Comparison of ENCODE assay signal across 8 cellular contexts in the genomic region with DNA sequence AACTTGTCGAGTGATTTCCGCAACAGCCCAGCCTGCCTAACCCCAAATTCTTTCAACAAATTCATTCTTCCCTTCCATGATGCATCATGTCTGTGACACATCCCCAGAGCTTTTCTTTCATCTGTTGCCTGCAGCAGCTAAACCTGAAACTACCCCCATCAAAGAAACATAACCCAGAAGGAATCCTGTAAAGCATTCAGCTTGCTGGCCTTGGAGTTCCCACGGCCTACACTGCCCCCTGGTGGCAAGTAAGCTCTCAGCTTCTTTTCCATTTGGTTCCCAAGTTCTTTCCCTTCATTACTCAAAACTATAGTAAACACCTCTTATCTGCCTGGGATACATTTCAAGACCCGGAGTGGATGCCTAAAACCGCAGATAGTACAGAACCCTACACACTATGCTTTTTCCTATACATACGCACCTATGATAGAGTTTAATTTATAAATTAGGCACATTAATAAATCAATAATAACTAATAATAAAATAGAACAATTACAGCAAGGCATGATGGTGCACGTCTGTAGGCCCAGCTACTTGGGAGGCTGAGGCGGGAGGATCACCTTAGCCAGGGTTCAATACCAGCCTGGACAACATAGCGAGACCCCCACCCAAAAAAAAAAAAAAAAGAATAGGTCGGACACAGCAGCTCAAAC. TPM values are rescaled to one million over a fixed set of nuclear protein-coding genes. Genes with fewer than 3 reads are reported as not detected.
A peak's percentile ranks its signal among the peaks of the same experiment; 100 is the strongest.
DNase-seq lines count a peak whose midpoint lies in the region; ATAC-seq and TF ChIP-seq lines count a peak whose summit lies in the region.

No MANE protein-coding gene starts in this region.

- POLR2A ChIA-PET in BJ (lab: Charles Lee), result interaction anchor here (0.7 to 1.1 kb wide), 2 partner anchors 71 to 73 kb away, joined by 3 to 6 read pairs; no protein-coding TSS in a partner anchor

- H3K4me3 Mint-ChIP-seq in HFFc6, result peak overlapping the region; percentile 27

- intact Hi-C loops in lower lobe of right lung (cut with DNase I), result loop anchor here (5.0 kb wide), 1 partner anchor 72 kb away; no protein-coding TSS in a partner anchor

- H3K27me3 Mint-ChIP-seq in HFFc6 (ENCODE audit: insufficient read depth), result no peaks in the 10 kb centered on the region; the same call in 1 of the 2 replicates

- TF ChIP-seq CTCF in BJ (IDR thresholded peaks at IDR 0.05; ENCODE audit: insufficient read depth, low read depth, low read length), result peak; percentile 89
- TF ChIP-seq CTCF in HFFc6 (IDR thresholded peaks at IDR 0.05), result peak; percentile 98
- TF ChIP-seq CTCF in lower lobe of right lung (IDR thresholded peaks at IDR 0.05), result peak; percentile 93

- H3K4me1 ChIP-seq in lower lobe of right lung, result peaks cover 19% of the 10 kb centered on the region

- H3K27me3 ChIP-seq in BJ (ENCODE audit: control insufficient read depth, insufficient read depth, low read length), result no peaks in the 10 kb centered on the region
- no peaks in the 10 kb centered on the region for H3K27me3 ChIP-seq in lower lobe of right lung (ENCODE audit: low read depth)

- no peaks in the 10 kb centered on the region for H3K9me3 ChIP-seq in lower lobe of right lung

- no peak overlapping the region for H3K27ac ChIP-seq in lower lobe of right lung

- DNase-seq in BJ (ENCODE audit: low read depth) (no peak), HFFc6 (peak; percentile 94), NCI-H748 (lab: John Stamatoyannopoulos, UW; ENCODE audit: unreplicated experiment) (peak; percentile 83), dermis microvascular lymphatic vessel endothelial cell (ENCODE audit: low read depth in 2 of 2) (peak; percentile 74 to 81), lower lobe of right lung (peak; percentile 77)
- peak; percentile 54 to 77 for DNase-seq in activated CD4-positive, alpha-beta T cell treated with anti-CD3 and anti-CD28 coated beads, Interleukin-2, amount 50 U/mL, for 24 hours (ENCODE audit: low read depth in 1 of 2, low spot score in 1 of 2)
- peak; percentile 76 for DNase-seq in stimulated activated CD8-positive, alpha-beta memory T cell treated with anti-CD3 and anti-CD28 coated beads, Interleukin-12 subunit alpha, Interleukin-12 subunit beta, amount 100 ng/mL, for 1 hour (ENCODE audit: low read depth)

- H3K36me3 Mint-ChIP-seq in HFFc6 (ENCODE audit: low read depth), result peaks cover 9% of the 10 kb centered on the region; the same call in 1 of the 2 replicates

- peaks cover 20% of the 10 kb centered on the region for H3K4me1 Mint-ChIP-seq in HFFc6 (ENCODE audit: low read depth)

- no peaks in the 10 kb centered on the region for H3K9me3 Mint-ChIP-seq in HFFc6

- peaks cover 3% of the 10 kb centered on the region; the same call in 1 of the 2 replicates for H3K36me3 ChIP-seq in BJ (ENCODE audit: control insufficient read depth, insufficient read depth, low read length)
- H3K36me3 ChIP-seq in lower lobe of right lung, result peaks cover 7% of the 10 kb centered on the region

- CTCF ChIA-PET in BJ (lab: Yijun Ruan, JAX), result interaction anchor here (0.6 to 7.8 kb wide), 27 partner anchors 9 to 725 kb away, joined by 3 to 214 read pairs (median 5); partner anchors contain the start of genes IRGQ, LYPD3, PHLDB3 and ZNF575

- H3K4me3 ChIP-seq in BJ (ENCODE audit: low read depth, low read length) (no peak overlapping the region), lower lobe of right lung (no peak overlapping the region)

- peak overlapping the region; percentile 76 for H3K27ac Mint-ChIP-seq in HFFc6

- ATAC-seq in lower lobe of right lung (peak; percentile 84 to 89), HG03175 (IDR thresholded peaks at IDR 0.05; ENCODE audit: unreplicated experiment) (no peak)

RNA-seq across cellular contexts. Expression of gene ETHE1, which starts 7.4 kb away (rescaled TPM):
- polyA plus RNA-seq in BJ (2011; rRNA removed), result 188 and 261 TPM in 2 replicates
- 107 and 192 TPM in 2 replicates for polyA minus RNA-seq in BJ (2011; rRNA and poly(A)+ RNA removed)
- total RNA-seq in HFFc6 (2021; fragmentation: NEBNext Ultra II Directional; extraction: Animal tissue kit (Norgen Biotek cat#: 25700)), result 100 to 1,000 TPM in 4 of 6 experiments, 10 to 100 TPM in 2; 81.3 to 125 (median 107) TPM
- total RNA-seq in dermis microvascular lymphatic vessel endothelial cell (85.6 and 187 TPM in 2 replicates), lower lobe of right lung (47.4 TPM)

RNA-seq across cellular contexts. Expression of gene ZNF575, which starts 13.4 kb away (rescaled TPM):
- polyA plus RNA-seq in BJ (2011; rRNA removed), result 0.09 and 0.33 TPM in 2 replicates
- 0.72 TPM in 1 of 2 replicates, not detected in the other for polyA minus RNA-seq in BJ (2011; rRNA and poly(A)+ RNA removed)
- total RNA-seq in HFFc6 (2021; fragmentation: NEBNext Ultra II Directional; extraction: Animal tissue kit (Norgen Biotek cat#: 25700)), result 1 to 10 TPM; 1.6 to 2.9 (median 2.3) TPM
- total RNA-seq in dermis microvascular lymphatic vessel endothelial cell (under 0.01 and 0.13 TPM in 2 replicates), lower lobe of right lung (2.8 TPM)

RNA-seq across cellular contexts. Expression of gene PHLDB3, which starts 15.0 kb away (rescaled TPM):
- 4.0 and 5.3 TPM in 2 replicates for polyA plus RNA-seq in BJ (2011; rRNA removed)
- 2.5 and 3.6 TPM in 2 replicates for polyA minus RNA-seq in BJ (2011; rRNA and poly(A)+ RNA removed)
- 10 to 100 TPM in 4 of 6 experiments, 1 to 10 TPM in 2; 7.5 to 12.5 (median 11.7) TPM for total RNA-seq in HFFc6 (2021; fragmentation: NEBNext Ultra II Directional; extraction: Animal tissue kit (Norgen Biotek cat#: 25700))
- total RNA-seq in dermis microvascular lymphatic vessel endothelial cell (23.9 and 53.2 TPM in 2 replicates), lower lobe of right lung (7.8 TPM)

RNA-seq across cellular contexts. Expression of gene LYPD3, which starts 54.2 kb away (rescaled TPM):
- 0.32 and 0.70 TPM in 2 replicates for polyA plus RNA-seq in BJ (2011; rRNA removed)
- not detected in 2 replicates for polyA minus RNA-seq in BJ (2011; rRNA and poly(A)+ RNA removed)
- under 1 TPM; 0.17 to 0.35 (median 0.22) TPM for total RNA-seq in HFFc6 (2021; fragmentation: NEBNext Ultra II Directional; extraction: Animal tissue kit (Norgen Biotek cat#: 25700))
- 0.26 and 0.51 TPM in 2 replicates for total RNA-seq in dermis microvascular lymphatic vessel endothelial cell
- 0.74 TPM for total RNA-seq in lower lobe of right lung

RNA-seq across cellular contexts. Expression of gene XRCC1, which starts 55.8 kb away (rescaled TPM):
- polyA plus RNA-seq in BJ (2011; rRNA removed), result 22.8 and 30.8 TPM in 2 replicates
- 11.4 and 22.8 TPM in 2 replicates for polyA minus RNA-seq in BJ (2011; rRNA and poly(A)+ RNA removed)
- 10 to 100 TPM; 16.2 to 29.8 (median 27.1) TPM for total RNA-seq in HFFc6 (2021; fragmentation: NEBNext Ultra II Directional; extraction: Animal tissue kit (Norgen Biotek cat#: 25700))
- total RNA-seq in dermis microvascular lymphatic vessel endothelial cell, result 13.6 and 17.1 TPM in 2 replicates
- 26.9 TPM for total RNA-seq in lower lobe of right lung
